ENCODE assay signal across 15 cellular contexts in genomic region chr14:103613517-103613916, GRCh38. TPM values are rescaled to one million over a fixed set of nuclear protein-coding genes. Genes with fewer than 3 reads are reported as not detected.
DNase-seq lines count a peak whose midpoint lies in the region; ATAC-seq and TF ChIP-seq lines count a peak whose summit lies in the region.
"Had no signal": no experiment of that assay in that cellular context is flagged by ENCODE, and none has a peak within 500 bp of the region (broad histone marks: within the 10 kb centered on the region; RNA-seq: fewer than 3 reads in every experiment).

No MANE protein-coding gene starts in this region.

- no peak overlapping the region for H2AK5ac ChIP-seq in H9 (ENCODE audit: insufficient read length, low read length)

- H3K79me1 ChIP-seq in H9 (ENCODE audit: insufficient read depth, low read depth, low read length, poor library complexity, severe bottlenecking): no peaks in the 10 kb centered on the region

- H3K9me3 ChIP-seq in heart right ventricle (peaks cover 0 to 18% (median 11%) of the 10 kb centered on the region in 11 donors), right atrium auricular region (peaks cover 0 to 15% of the 10 kb centered on the region in 2 donors), Loucy (ENCODE audit: insufficient read depth, low read depth, low read length) (peaks cover 6% of the 10 kb centered on the region; the same call in 1 of the 2 replicates), transverse colon (peaks cover 0 to 13% of the 10 kb centered on the region in 2 donors), H9 (ENCODE audit: control insufficient read depth, low read depth, low read length) (peaks cover 8% of the 10 kb centered on the region)

- TF ChIP-seq EP300 in transverse colon (IDR thresholded peaks at IDR 0.05; ENCODE audit: low read depth): no peak

- H4K5ac ChIP-seq in H9 (ENCODE audit: insufficient read length, low read depth, low read length): no peak overlapping the region

- H3K4me2 ChIP-seq in Loucy (ENCODE audit: low read depth, low read length, poor library complexity, severe bottlenecking): no peak overlapping the region
- H3K4me2 ChIP-seq in H9 (ENCODE audit: insufficient read depth, insufficient read length, low read length): no peak overlapping the region
- H3K4me2 ChIP-seq: hepatocyte had no signal

- H3K27ac ChIP-seq in heart right ventricle (no peak overlapping the region), right atrium auricular region (no peak overlapping the region), transverse colon (no peak overlapping the region), H9 (ENCODE audit: insufficient read length, low read depth, low read length) (no peak overlapping the region)
- H3K27ac ChIP-seq: hepatocyte, psoas muscle had no signal

- H3K79me2 ChIP-seq in Loucy (ENCODE audit: insufficient read depth, low read length): no peaks in the 10 kb centered on the region
- H3K79me2 ChIP-seq in H9 (ENCODE audit: insufficient read depth, low read length): no peaks in the 10 kb centered on the region
- H3K79me2 ChIP-seq: hepatocyte had no signal

- 74 to 95% methylated on average over 4 of the region's 4 CpGs for WGBS in heart right ventricle, 2 donors
- WGBS in transverse colon (ENCODE audit: low coverage in 1 of 2), 2 donors: 84 to 87% methylated on average over 4 of the region's 4 CpGs
- WGBS in H9 (ENCODE audit: extremely low coverage, insufficient read length, low lambda C conversion rate): no CpG with 5 or more reads among the region's 4 CpGs

- H3K4me3 ChIP-seq in heart right ventricle: no peak overlapping the region
- H3K4me3 ChIP-seq in right atrium auricular region: no peak overlapping the region
- H3K4me3 ChIP-seq in Loucy (ENCODE audit: low read length, poor library complexity, severe bottlenecking): no peak overlapping the region
- no peak overlapping the region for H3K4me3 ChIP-seq in choroid plexus epithelial cell (ENCODE audit: low read depth, low read length)
- no peak overlapping the region for H3K4me3 ChIP-seq in transverse colon
- H3K4me3 ChIP-seq: hepatocyte, psoas muscle had no signal

- H3K14ac ChIP-seq in H9 (ENCODE audit: insufficient read depth, low read length): no peak overlapping the region

- no peaks in the 10 kb centered on the region for H3K36me3 ChIP-seq in heart right ventricle
- H3K36me3 ChIP-seq in right atrium auricular region: no peaks in the 10 kb centered on the region
- H3K36me3 ChIP-seq in Loucy (ENCODE audit: insufficient read depth, low read length): no peaks in the 10 kb centered on the region
- H3K36me3 ChIP-seq in transverse colon: no peaks in the 10 kb centered on the region

- H3K23ac ChIP-seq in H9 (ENCODE audit: insufficient read length, low read depth, low read length): no peak overlapping the region

- H2AFZ ChIP-seq in Loucy (ENCODE audit: low read length) (no peak overlapping the region), H9 (ENCODE audit: low read length) (no peak overlapping the region)
- H2AFZ ChIP-seq: hepatocyte had no signal

- peaks cover 15% of the 10 kb centered on the region for H3K27me3 Mint-ChIP-seq in H9 (ENCODE audit: low read depth)

- H3K18ac ChIP-seq in H9 (ENCODE audit: insufficient read length, low read depth, low read length): no peak overlapping the region

- no peaks in the 10 kb centered on the region for H3F3A ChIP-seq in Loucy (ENCODE audit: low read depth)

- H4K20me1 ChIP-seq in Loucy (ENCODE audit: insufficient read depth, low read length, poor library complexity, severe bottlenecking) (no peaks in the 10 kb centered on the region), H9 (ENCODE audit: control insufficient read depth, insufficient read depth, insufficient read length) (no peaks in the 10 kb centered on the region)

- ATAC-seq in heart right ventricle: peak in 2 of 8 donors; percentile 38 to 55

- no peak overlapping the region for H3K27ac Mint-ChIP-seq in H9

- no peak overlapping the region for H4K8ac ChIP-seq in H9 (replicated peaks; ENCODE audit: insufficient read length, low read depth, low read length)

- no peaks in the 10 kb centered on the region for H3K9me2 ChIP-seq in Loucy (replicated peaks; ENCODE audit: low read depth, low read length)

- no peak overlapping the region for H3T11ph ChIP-seq in H9 (ENCODE audit: low read length)

- no peaks in the 10 kb centered on the region for H3K23me2 ChIP-seq in H9 (ENCODE audit: insufficient read length, low read depth, low read length, poor library complexity, severe bottlenecking)

- no peaks in the 10 kb centered on the region for H3K4me1 Mint-ChIP-seq in H9

- no peak overlapping the region for H3K4ac ChIP-seq in H9 (ENCODE audit: low read depth, low read length)

- in situ Hi-C loops in transverse colon (cut with MboI; ENCODE audit: low pct_ligation_motif_present in 1 of 4, low pct_unique_long_range_greater_than_20kb in 1 of 4, low sequenced_read_pairs in 3 of 4): no loop called here

- H3K9ac ChIP-seq in Loucy (ENCODE audit: low read depth, low read length, poor library complexity, severe bottlenecking): no peak overlapping the region
- H3K9ac ChIP-seq in H9 (ENCODE audit: extremely low read depth, insufficient read length, low read length): no peak overlapping the region

- H3K27me3 ChIP-seq in heart right ventricle (peaks cover 0 to 7% (median 0%) of the 10 kb centered on the region in 7 donors), right atrium auricular region (no peaks in the 10 kb centered on the region), Loucy (ENCODE audit: insufficient read depth, low read length, poor library complexity, severe bottlenecking) (no peaks in the 10 kb centered on the region), transverse colon (peaks cover 3% of the 10 kb centered on the region), H9 (ENCODE audit: insufficient read depth, low read length) (no peaks in the 10 kb centered on the region)
- H3K27me3 ChIP-seq: hepatocyte had no signal

- H2BK15ac ChIP-seq in H9 (ENCODE audit: low read depth, low read length): no peak overlapping the region

- H2BK5ac ChIP-seq in H9 (ENCODE audit: insufficient read length, low read length): no peak overlapping the region

- peaks cover 9 to 11% (median 11%) of the 10 kb centered on the region in 3 experiments for H3K36me3 Mint-ChIP-seq in H9 (ENCODE audit: insufficient read depth in 1 of 3, low read depth in 3 of 3)

- TF ChIP-seq CTCF in heart right ventricle (IDR thresholded peaks at IDR 0.05): peak in 7 of 9 donors; percentile 10 to 57 (median 40)
- TF ChIP-seq CTCF in right atrium auricular region (IDR thresholded peaks at IDR 0.05): no peak
- peak; percentile 59 for TF ChIP-seq CTCF in Loucy (conservative IDR thresholded peaks at IDR 0.05; ENCODE audit: low read length)
- peak; percentile 48 for TF ChIP-seq CTCF in choroid plexus epithelial cell (conservative IDR thresholded peaks at IDR 0.05; ENCODE audit: low read depth, low read length)
- peak in 3 of 5 experiments; percentile 17 to 38 (median 25) for TF ChIP-seq CTCF in transverse colon (IDR thresholded peaks at IDR 0.05)
- TF ChIP-seq CTCF in H9 (conservative IDR thresholded peaks at IDR 0.05): no peak

- intact Hi-C loops in heart right ventricle (cut with DNase I): no loop called here
- intact Hi-C loops in transverse colon (cut with DNase I; ENCODE audit: low total_unique reads): no loop called here

- peaks cover 19 to 21% of the 10 kb centered on the region in 2 experiments for H3K9me3 Mint-ChIP-seq in H9

- no peak for TF ChIP-seq POLR2A in transverse colon (IDR thresholded peaks at IDR 0.05)

- H2BK20ac ChIP-seq in H9 (ENCODE audit: low read depth, low read length, poor library complexity, severe bottlenecking): no peak overlapping the region

- H3K4me3 Mint-ChIP-seq in H9: no peak overlapping the region

- H2BK12ac ChIP-seq in H9 (ENCODE audit: insufficient read length, low read depth, low read length): no peak overlapping the region

- no peak overlapping the region for H4K91ac ChIP-seq in H9 (ENCODE audit: insufficient read length, low read depth, low read length)

- no peak overlapping the region for H3K56ac ChIP-seq in H9 (ENCODE audit: insufficient read length, low read depth, low read length)

- H2BK120ac ChIP-seq in H9 (ENCODE audit: low read depth, low read length, poor library complexity, severe bottlenecking): no peak overlapping the region

- DNase-seq in heart right ventricle (no peak), right atrium auricular region (ENCODE audit: low spot score) (no peak), choroid plexus epithelial cell (ENCODE audit: low read depth) (peak; percentile 52), transverse colon (peak; percentile 14), H9 (no peak), AG08395 (ENCODE audit: low spot score) (no peak)
- no peak for DNase-seq in effector CD8-positive, alpha-beta T cell (lab: John Stamatoyannopoulos, UW)
- DNase-seq: activated CD4-positive, CD25-positive, alpha-beta regulatory T cell treated with anti-CD3 and anti-CD28 coated beads, Interleukin-2, amount 50 U/mL, for 72 hours; activated T-cell treated with anti-CD3 and anti-CD28 coated beads, Interleukin-2, amount 50 U/mL, for 1 hour; C1 segment of cervical spinal cord; NCI-H226; OCI-M1; psoas muscle had no signal

- H3K4me1 ChIP-seq in heart right ventricle (peaks cover 0 to 3% (median 1%) of the 10 kb centered on the region in 9 donors), right atrium auricular region (peaks cover 0 to 2% of the 10 kb centered on the region in 2 donors), Loucy (ENCODE audit: insufficient read depth, low read length, poor library complexity, severe bottlenecking) (no peaks in the 10 kb centered on the region), transverse colon (peaks cover 0 to under 1% (median under 1%) of the 10 kb centered on the region in 4 donors), H9 (ENCODE audit: insufficient read depth, low read length) (no peaks in the 10 kb centered on the region)

RNA-seq across cellular contexts. Expression of gene KLC1, which starts 15.5 kb away (rescaled TPM):
- total RNA-seq in heart right ventricle (100 to 1,000 TPM; 123 to 166 (median 146) TPM), right atrium auricular region (100 to 1,000 TPM; 185 to 201 TPM), transverse colon (100 to 1,000 TPM; 205 to 427 (median 291) TPM), H9 (2021) (135 and 143 TPM in 2 replicates)
- 100 to 1,000 TPM; 151 to 220 TPM for polyA plus RNA-seq in heart right ventricle

RNA-seq across cellular contexts. Expression of gene COA8, which starts 50.8 kb away (rescaled TPM):
- total RNA-seq in heart right ventricle (10 to 100 TPM; 33.3 to 53.9 (median 40.3) TPM), right atrium auricular region (10 to 100 TPM; 21.3 to 53.2 TPM), transverse colon (10 to 100 TPM in 2 of 4 donors, 1 to 10 TPM in 1, not detected in 1; 1.5 to 17.1 (median 15.2) TPM), H9 (2021) (43.2 and 45.5 TPM in 2 replicates)
- polyA plus RNA-seq in heart right ventricle: 100 to 1,000 TPM in 1 of 2 donors, 10 to 100 TPM in 1; 51.6 to 141 TPM

RNA-seq across cellular contexts. Expression of gene BAG5, which starts 51.1 kb away (rescaled TPM):
- 10 to 100 TPM; 14.0 to 19.7 (median 16.8) TPM for total RNA-seq in heart right ventricle
- polyA plus RNA-seq in heart right ventricle: 1 to 10 TPM; 5.0 to 9.9 TPM
- total RNA-seq in right atrium auricular region: 10 to 100 TPM; 16.1 to 17.7 TPM
- total RNA-seq in transverse colon: 10 to 100 TPM; 10.8 to 26.3 (median 23.9) TPM
- total RNA-seq in H9 (2021): 38.0 and 40.9 TPM in 2 replicates

Comparison
In these comparisons a context has a peak if more than half of its experiments do, and no peak if none do; other contexts are left out.
1. CTCF ChIP-seq: peak in heart right ventricle (7 of 9), Loucy (single experiment), choroid plexus epithelial cell (single experiment) and transverse colon (3 of 5); none in right atrium auricular region (0 of 2) and H9 (single experiment).
2. DNase-seq: peak in choroid plexus epithelial cell (single experiment) and transverse colon (single experiment); none in heart right ventricle (0 of 2), right atrium auricular region (single experiment), H9 (single experiment), effector CD8-positive, alpha-beta T cell (single experiment) and AG08395 (single experiment).